ENCODE assay signal across 12 cellular contexts in the genomic region with DNA sequence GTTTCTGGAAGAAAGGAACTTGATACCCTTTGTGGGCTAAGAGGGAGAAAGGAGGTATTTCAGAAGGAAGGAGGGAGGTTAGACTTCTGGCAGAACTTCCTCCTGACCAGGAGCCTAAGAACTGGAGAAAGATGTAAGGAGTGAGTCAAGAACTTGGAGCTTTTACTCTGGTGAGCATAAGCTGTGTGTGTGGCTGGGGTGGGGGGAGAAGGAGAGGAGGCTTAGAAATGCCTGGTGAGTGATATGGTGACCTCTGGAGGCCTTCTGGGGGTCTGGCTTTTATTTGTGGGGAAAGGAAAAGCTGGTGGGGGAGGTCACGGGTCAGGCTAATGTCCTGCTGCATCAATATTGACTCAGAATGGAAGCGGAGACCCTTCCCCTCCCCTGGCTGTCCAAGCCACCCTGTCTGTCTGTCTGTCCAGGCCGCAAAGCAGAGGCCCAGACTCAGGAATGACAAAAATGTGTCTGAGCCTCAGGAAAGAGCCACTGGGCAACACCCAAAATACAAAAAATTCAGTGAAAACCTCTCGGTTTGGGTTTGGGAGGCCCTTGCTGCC. TPM values are rescaled to one million over a fixed set of nuclear protein-coding genes. Genes with fewer than 3 reads are reported as not detected.
DNase-seq lines count a peak whose midpoint lies in the region; TF ChIP-seq lines count a peak whose summit lies in the region.
"Had no signal": no experiment of that assay in that cellular context is flagged by ENCODE, and none has a peak within 500 bp of the region (broad histone marks: within the 10 kb centered on the region; RNA-seq: fewer than 3 reads in every experiment).

No MANE protein-coding gene starts in this region.

- no peak overlapping the region for H3K23ac ChIP-seq in trophoblast cell (ENCODE audit: low read length)

- H3K14ac ChIP-seq in trophoblast cell (ENCODE audit: low read length) = peak overlapping the region; percentile 52

- TF ChIP-seq CTCF in AG04449 (IDR thresholded peaks at IDR 0.05; ENCODE audit: insufficient read depth, low read length, missing control alignments) = no peak
- no peak for TF ChIP-seq CTCF in fibroblast of villous mesenchyme (IDR thresholded peaks at IDR 0.05; ENCODE audit: insufficient read depth, low read depth, low read length)

- H2AK5ac ChIP-seq in trophoblast cell (ENCODE audit: low read length) = no peak overlapping the region

- peaks cover 51 to 63% of the 10 kb centered on the region in 2 experiments for H3K4me1 ChIP-seq in trophoblast cell (ENCODE audit: control insufficient read depth in 1 of 2, insufficient read depth in 2 of 2, low read length in 2 of 2)

- H3K27me3 ChIP-seq in trophoblast cell (ENCODE audit: insufficient read depth, low read length) = no peaks in the 10 kb centered on the region

- peak overlapping the region; percentile 57 for H2AFZ ChIP-seq in trophoblast cell (ENCODE audit: insufficient read depth, low read length, poor library complexity)

- H4K8ac ChIP-seq in trophoblast cell (ENCODE audit: low read depth, low read length) = peak overlapping the region; percentile 36

- H3K4me2 ChIP-seq in trophoblast cell (ENCODE audit: low read length) = peak overlapping the region; percentile 85

- no peak overlapping the region for H2BK12ac ChIP-seq in trophoblast cell (ENCODE audit: low read length)

- H3K79me2 ChIP-seq in trophoblast cell (ENCODE audit: control insufficient read depth, insufficient read depth, low read length, poor library complexity) = peaks cover 32% of the 10 kb centered on the region

- peaks cover 34% of the 10 kb centered on the region for H3K79me1 ChIP-seq in trophoblast cell (ENCODE audit: low read length)

- H2BK120ac ChIP-seq in trophoblast cell (ENCODE audit: insufficient read depth, low read length, poor library complexity) = peak overlapping the region; percentile 54

- H3K18ac ChIP-seq in trophoblast cell (ENCODE audit: low read length) = no peak overlapping the region

- H4K12ac ChIP-seq in trophoblast cell (ENCODE audit: low read depth, low read length) = no peak overlapping the region

- H3K4ac ChIP-seq in trophoblast cell (ENCODE audit: low read depth, low read length) = peak overlapping the region; percentile 32

- H3K36me3 ChIP-seq in SK-N-MC (ENCODE audit: insufficient read depth, low read length) = no peaks in the 10 kb centered on the region
- peaks cover under 1 to 7% of the 10 kb centered on the region in 2 experiments for H3K36me3 ChIP-seq in trophoblast cell (ENCODE audit: control insufficient read depth in 1 of 2, insufficient read depth in 2 of 2, low read length in 2 of 2)

- H4K91ac ChIP-seq in trophoblast cell (ENCODE audit: low read depth, low read length) = peak overlapping the region; percentile 74

- DNase-seq in AG04449 (ENCODE audit: low read depth, low spot score) (no peak), SK-N-MC (ENCODE audit: low read depth, low spot score) (no peak), fibroblast of villous mesenchyme (ENCODE audit: low read depth) (no peak), trophoblast cell (peak in 1 of 2 donors; percentile 53), NCI-H2029 (lab: John Stamatoyannopoulos, UW) (no peak), MV-4-11 (lab: John Stamatoyannopoulos, UW) (no peak), HUDEP-2 (lab: John Stamatoyannopoulos, UW; ENCODE audit: unreplicated experiment in 76 of 76) (no peak), kidney tubule cell (ENCODE audit: low spot score) (no peak)
- DNase-seq: cerebellar nuclear complex, KBM-7 had no signal

- H3K4me3 ChIP-seq in AG04449 (ENCODE audit: low read depth, low read length) (peak overlapping the region; percentile 87), SK-N-MC (no peak overlapping the region), fibroblast of villous mesenchyme (ENCODE audit: low read depth, low read length) (peak overlapping the region; percentile 93), trophoblast cell (ENCODE audit: low read depth, low read length) (no peak overlapping the region)

- CTCF ChIA-PET in AG04449 (lab: Yijun Ruan, JAX) = interaction anchor here (0.8 to 24.7 kb wide), 5 partner anchors 10 to 106 kb away, joined by 3 to 874 read pairs (median 16); a partner anchor contains a TSS

- no CpG with 5 or more reads among the region's 4 CpGs for WGBS in trophoblast cell (ENCODE audit: extremely low coverage, insufficient coverage, insufficient read length)

- H3K27ac ChIP-seq in SK-N-MC = peak overlapping the region; percentile 65
- peak overlapping the region; percentile 88 for H3K27ac ChIP-seq in trophoblast cell (ENCODE audit: low read depth, low read length)
- H3K27ac ChIP-seq: C4-2B had no signal

- H3K9ac ChIP-seq in SK-N-MC (ENCODE audit: insufficient read length) (no peak overlapping the region), trophoblast cell (ENCODE audit: low read length) (no peak overlapping the region)

- POLR2A ChIA-PET in AG04449 (lab: Yijun Ruan, JAX) = interaction anchor here (0.7 to 1.9 kb wide), 10 partner anchors 9 to 106 kb away, joined by 3 to 13 read pairs (median 4); a partner anchor contains a TSS

- peak overlapping the region; percentile 42 for H2BK5ac ChIP-seq in trophoblast cell (ENCODE audit: low read depth, low read length, poor library complexity)

- no peaks in the 10 kb centered on the region for H3K9me3 ChIP-seq in SK-N-MC (ENCODE audit: low read depth, low read length)
- H3K9me3 ChIP-seq in trophoblast cell (ENCODE audit: insufficient read depth, low read depth, low read length) = no peaks in the 10 kb centered on the region

RNA-seq across cellular contexts. Expression of a gene that starts 4.8 kb away (rescaled TPM):
- 228 and 277 TPM in 2 replicates for total RNA-seq in fibroblast of villous mesenchyme
- polyA plus RNA-seq in trophoblast cell (2013) = 45.9 and 49.7 TPM in 2 replicates

RNA-seq across cellular contexts. Expression of a gene that starts 14.3 kb away (rescaled TPM):
- not detected in 2 replicates for total RNA-seq in fibroblast of villous mesenchyme
- not detected in 2 replicates for polyA plus RNA-seq in trophoblast cell (2013)
- polyA plus RNA-seq: keratinocyte had no signal

RNA-seq across cellular contexts. Expression of a gene that starts 21.9 kb away (rescaled TPM):
- 81.5 and 81.6 TPM in 2 replicates for total RNA-seq in fibroblast of villous mesenchyme
- 48.8 and 53.2 TPM in 2 replicates for polyA plus RNA-seq in trophoblast cell (2013)

RNA-seq across cellular contexts. Expression of a gene that starts 44.2 kb away (rescaled TPM):
- total RNA-seq in fibroblast of villous mesenchyme = 38.0 and 39.6 TPM in 2 replicates
- 26.6 and 26.8 TPM in 2 replicates for polyA plus RNA-seq in trophoblast cell (2013)

RNA-seq across cellular contexts. Expression of a gene that starts 54.5 kb away (rescaled TPM):
- 10.0 and 19.0 TPM in 2 replicates for total RNA-seq in fibroblast of villous mesenchyme
- 11.6 and 12.1 TPM in 2 replicates for polyA plus RNA-seq in trophoblast cell (2013)

Comparison
In these comparisons a context has a peak if more than half of its experiments do, and no peak if none do; other contexts are left out.
1. H3K4me3 ChIP-seq: peak in AG04449 (single experiment) and fibroblast of villous mesenchyme (single experiment); none in SK-N-MC (single experiment) and trophoblast cell (single experiment).